ENCODE assay signal across 8 cellular contexts in the genomic region with DNA sequence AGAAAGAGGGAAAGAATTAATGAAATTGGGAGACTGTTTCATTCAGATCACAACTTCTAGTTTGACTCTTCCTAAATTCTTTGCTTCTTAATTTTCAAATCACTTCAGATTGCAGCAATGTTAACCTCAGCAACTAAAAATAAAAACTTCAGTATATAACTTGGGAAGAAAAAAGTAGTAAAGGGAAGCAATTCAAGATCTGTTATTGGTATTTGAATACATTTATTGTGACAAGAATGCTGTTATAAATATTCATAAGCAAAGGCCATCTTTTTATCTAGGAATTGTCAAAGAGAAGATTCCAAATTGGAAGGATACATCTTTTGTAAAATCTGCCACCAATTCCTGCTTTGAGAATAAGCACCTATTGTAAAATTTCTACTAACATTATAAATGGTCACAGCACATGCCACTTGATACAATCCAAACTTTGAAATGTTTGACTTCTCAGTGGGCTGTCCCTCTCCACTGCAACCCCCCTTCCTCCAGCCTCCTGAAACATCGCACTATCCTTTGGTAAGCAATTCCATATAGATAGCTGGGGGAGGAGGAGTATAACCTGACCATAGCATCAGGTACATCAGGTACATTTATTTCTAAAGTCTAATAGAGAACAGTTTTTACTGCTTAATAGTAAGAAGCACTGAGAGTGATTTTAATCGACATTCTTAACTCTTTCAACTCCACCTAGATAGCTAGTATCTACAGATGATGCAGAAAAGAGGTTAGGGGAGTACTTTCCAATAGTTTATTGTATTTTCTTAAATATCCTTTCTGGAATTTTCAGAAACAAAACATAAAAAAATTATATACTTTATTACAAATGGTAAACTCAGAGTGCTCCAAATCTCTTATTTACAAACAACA. TPM values are rescaled to one million over a fixed set of nuclear protein-coding genes. Genes with fewer than 3 reads are reported as not detected.
DNase-seq lines count a peak whose midpoint lies in the region; ATAC-seq and TF ChIP-seq lines count a peak whose summit lies in the region.

No MANE protein-coding gene starts in this region.

- TF ChIP-seq RAD21 in SK-N-SH (IDR thresholded peaks at IDR 0.05; ENCODE audit: low read length): no peak

- peaks cover 10% of the 10 kb centered on the region for H3K36me3 Mint-ChIP-seq in activated CD4-positive, alpha-beta T cell treated with anti-CD3 and anti-CD28 coated beads, Interleukin-2, amount 10 ng/mL, durations not matched to agents 7 days and 5 days (ENCODE audit: low read depth)

- DNase-seq in activated CD4-positive, alpha-beta T cell treated with anti-CD3 and anti-CD28 coated beads, Interleukin-2, amount 10 ng/mL, durations not matched to agents 7 days and 5 days: no peak
- no peak for DNase-seq in activated CD4-positive, alpha-beta T cell treated with anti-CD3 and anti-CD28 coated beads, Interleukin-2, amount 50 U/mL, for 48 hours
- DNase-seq in SK-N-SH (no peak), esophagus squamous epithelium (lab: John Stamatoyannopoulos, UW) (no peak), pons (ENCODE audit: low spot score) (peak; percentile 51), COR-L47 (lab: John Stamatoyannopoulos, UW) (no peak), mesenteric fat pad (ENCODE audit: low spot score) (no peak)

- peak overlapping the region; percentile 99 for H3K9ac ChIP-seq in SK-N-SH

- 38% methylated on average over 2 of the region's 2 CpGs for WGBS in SK-N-SH (ENCODE audit: low lambda C conversion rate)
- WGBS in esophagus squamous epithelium, 2 donors: 24 to 41% methylated on average over 2 of the region's 2 CpGs

- intact Hi-C loops in esophagus squamous epithelium (cut with DNase I): loop anchor here (10.0 kb wide), 4 partner anchors 114 to 924 kb away; a partner anchor contains a TSS

- H3K4me2 ChIP-seq in SK-N-SH: peak overlapping the region; percentile 85

- H3K4me1 Mint-ChIP-seq in activated CD4-positive, alpha-beta T cell treated with anti-CD3 and anti-CD28 coated beads, Interleukin-2, amount 10 ng/mL, durations not matched to agents 7 days and 5 days: peaks cover 23% of the 10 kb centered on the region

- H3K27me3 Mint-ChIP-seq in activated CD4-positive, alpha-beta T cell treated with anti-CD3 and anti-CD28 coated beads, Interleukin-2, amount 10 ng/mL, durations not matched to agents 7 days and 5 days: peaks cover 14% of the 10 kb centered on the region

- H3K9me3 ChIP-seq in SK-N-SH (no peaks in the 10 kb centered on the region), esophagus squamous epithelium (no peaks in the 10 kb centered on the region)

- TF ChIP-seq POLR2A in esophagus squamous epithelium (IDR thresholded peaks at IDR 0.05): peak in 1 of 4 donors; percentile 20

- no peak overlapping the region for H3K27ac Mint-ChIP-seq in activated CD4-positive, alpha-beta T cell treated with anti-CD3 and anti-CD28 coated beads, Interleukin-2, amount 10 ng/mL, durations not matched to agents 7 days and 5 days

- TF ChIP-seq CTCF in SK-N-SH (IDR thresholded peaks at IDR 0.05) (no peak), esophagus squamous epithelium (IDR thresholded peaks at IDR 0.05) (no peak)

- no peaks in the 10 kb centered on the region for H3K9me2 ChIP-seq in SK-N-SH

- H3K4me3 ChIP-seq in SK-N-SH (ENCODE audit: low read depth in 2 of 2, low read length in 1 of 2) (peak overlapping the region; percentile 86 to 89; a peak in 3 of 4 replicates), esophagus squamous epithelium (peak overlapping the region; percentile 84 to 92 (median 86))

- no peak for TF ChIP-seq EP300 in SK-N-SH (IDR thresholded peaks at IDR 0.05; ENCODE audit: borderline replicate concordance in 1 of 2, low read depth in 1 of 2, low read length in 1 of 2)

- POLR2A ChIA-PET in activated CD4-positive, alpha-beta T cell treated with anti-CD3 and anti-CD28 coated beads, Interleukin-2, amount 10 ng/mL, durations not matched to agents 7 days and 5 days (lab: Charles Lee): no interaction called here
- POLR2A ChIA-PET in SK-N-SH (lab: Yijun Ruan, JAX): no interaction called here

- no peak overlapping the region for H2AFZ ChIP-seq in SK-N-SH (ENCODE audit: low read depth)

- CTCF ChIA-PET in activated CD4-positive, alpha-beta T cell treated with anti-CD3 and anti-CD28 coated beads, Interleukin-2, amount 10 ng/mL, durations not matched to agents 7 days and 5 days (lab: Charles Lee): interaction anchor here (0.6 to 3.0 kb wide), 3 partner anchors 8 to 514 kb away, joined by 3 to 21 read pairs (median 4); no protein-coding TSS in a partner anchor
- CTCF ChIA-PET in SK-N-SH (lab: Yijun Ruan, JAX): interaction anchor here (0.6 to 4.7 kb wide), 13 partner anchors 12 to 937 kb away, joined by 3 to 31 read pairs (median 3); no protein-coding TSS in a partner anchor

- H3K27me3 ChIP-seq in SK-N-SH (ENCODE audit: insufficient read depth): no peaks in the 10 kb centered on the region
- H3K27me3 ChIP-seq in esophagus squamous epithelium: no peaks in the 10 kb centered on the region

- H3K9me3 Mint-ChIP-seq in activated CD4-positive, alpha-beta T cell treated with anti-CD3 and anti-CD28 coated beads, Interleukin-2, amount 10 ng/mL, durations not matched to agents 7 days and 5 days: no peaks in the 10 kb centered on the region

- peaks cover 43% of the 10 kb centered on the region for H3F3A ChIP-seq in SK-N-SH (replicated peaks; ENCODE audit: insufficient read depth)

- no peak for ATAC-seq in HG02623 (IDR thresholded peaks at IDR 0.05; ENCODE audit: unreplicated experiment)

- peak overlapping the region in 1 of 2 experiments; percentile 97; a peak in 2 of 4 replicates for H3K27ac ChIP-seq in SK-N-SH (ENCODE audit: low read depth in 2 of 2, low read length in 1 of 2)
- H3K27ac ChIP-seq in esophagus squamous epithelium: peak overlapping the region; percentile 96 to 100 (median 100)

- H3K4me1 ChIP-seq in SK-N-SH (ENCODE audit: control insufficient read depth in 1 of 2, insufficient read depth in 2 of 2, low read depth in 1 of 2, low read length in 1 of 2) (peaks cover under 1 to 24% of the 10 kb centered on the region in 2 experiments; a peak in 2 of 4 replicates), esophagus squamous epithelium (peaks cover 4 to 47% (median 6%) of the 10 kb centered on the region in 3 donors)

- H3K79me2 ChIP-seq in SK-N-SH (ENCODE audit: insufficient read depth): peaks cover 39% of the 10 kb centered on the region

- peak overlapping the region; percentile 89 for H3K4me3 Mint-ChIP-seq in activated CD4-positive, alpha-beta T cell treated with anti-CD3 and anti-CD28 coated beads, Interleukin-2, amount 10 ng/mL, durations not matched to agents 7 days and 5 days

- H3K36me3 ChIP-seq in SK-N-SH (replicated peaks in 1 of 2; ENCODE audit: control insufficient read depth in 1 of 2, insufficient read depth in 2 of 2, low read length in 1 of 2) (peaks cover 14 to 30% of the 10 kb centered on the region in 2 experiments), esophagus squamous epithelium (peaks cover 0 to 10% (median 0%) of the 10 kb centered on the region in 3 donors)

- peaks cover 44% of the 10 kb centered on the region for H4K20me1 ChIP-seq in SK-N-SH (ENCODE audit: insufficient read depth)

TF ChIP-seq in SK-N-SH, 30 proteins besides CTCF, POLR2A, EP300 and RAD21 (continues in another document):
- TF ChIP-seq MXI1 (IDR thresholded peaks at IDR 0.05; ENCODE audit: low read depth, low read length) (no peak), POLR2AphosphoS5 (IDR thresholded peaks at IDR 0.05; ENCODE audit: low read depth, low read length) (0 out of 2 replicates have a peak, but pooled peaks have one; percentile 62), FOXM1 (IDR thresholded peaks at IDR 0.05; ENCODE audit: low read depth) (no peak), GATA2 (CRISPR knock-in tag; IDR thresholded peaks at IDR 0.05) (no peak), EZH2phosphoT487 (IDR thresholded peaks at IDR 0.05; ENCODE audit: borderline replicate concordance, low read depth) (no peak), YY1 (IDR thresholded peaks at IDR 0.05; ENCODE audit: low read depth) (no peak)
- TF ChIP-seq, protein P1, sequence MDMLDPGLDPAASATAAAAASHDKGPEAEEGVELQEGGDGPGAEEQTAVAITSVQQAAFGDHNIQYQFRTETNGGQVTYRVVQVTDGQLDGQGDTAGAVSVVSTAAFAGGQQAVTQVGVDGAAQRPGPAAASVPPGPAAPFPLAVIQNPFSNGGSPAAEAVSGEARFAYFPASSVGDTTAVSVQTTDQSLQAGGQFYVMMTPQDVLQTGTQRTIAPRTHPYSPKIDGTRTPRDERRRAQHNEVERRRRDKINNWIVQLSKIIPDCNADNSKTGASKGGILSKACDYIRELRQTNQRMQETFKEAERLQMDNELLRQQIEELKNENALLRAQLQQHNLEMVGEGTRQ (IDR thresholded peaks at IDR 0.05; ENCODE audit: borderline replicate concordance, low read depth, low read length): no peak
- TF ChIP-seq, protein P2, sequence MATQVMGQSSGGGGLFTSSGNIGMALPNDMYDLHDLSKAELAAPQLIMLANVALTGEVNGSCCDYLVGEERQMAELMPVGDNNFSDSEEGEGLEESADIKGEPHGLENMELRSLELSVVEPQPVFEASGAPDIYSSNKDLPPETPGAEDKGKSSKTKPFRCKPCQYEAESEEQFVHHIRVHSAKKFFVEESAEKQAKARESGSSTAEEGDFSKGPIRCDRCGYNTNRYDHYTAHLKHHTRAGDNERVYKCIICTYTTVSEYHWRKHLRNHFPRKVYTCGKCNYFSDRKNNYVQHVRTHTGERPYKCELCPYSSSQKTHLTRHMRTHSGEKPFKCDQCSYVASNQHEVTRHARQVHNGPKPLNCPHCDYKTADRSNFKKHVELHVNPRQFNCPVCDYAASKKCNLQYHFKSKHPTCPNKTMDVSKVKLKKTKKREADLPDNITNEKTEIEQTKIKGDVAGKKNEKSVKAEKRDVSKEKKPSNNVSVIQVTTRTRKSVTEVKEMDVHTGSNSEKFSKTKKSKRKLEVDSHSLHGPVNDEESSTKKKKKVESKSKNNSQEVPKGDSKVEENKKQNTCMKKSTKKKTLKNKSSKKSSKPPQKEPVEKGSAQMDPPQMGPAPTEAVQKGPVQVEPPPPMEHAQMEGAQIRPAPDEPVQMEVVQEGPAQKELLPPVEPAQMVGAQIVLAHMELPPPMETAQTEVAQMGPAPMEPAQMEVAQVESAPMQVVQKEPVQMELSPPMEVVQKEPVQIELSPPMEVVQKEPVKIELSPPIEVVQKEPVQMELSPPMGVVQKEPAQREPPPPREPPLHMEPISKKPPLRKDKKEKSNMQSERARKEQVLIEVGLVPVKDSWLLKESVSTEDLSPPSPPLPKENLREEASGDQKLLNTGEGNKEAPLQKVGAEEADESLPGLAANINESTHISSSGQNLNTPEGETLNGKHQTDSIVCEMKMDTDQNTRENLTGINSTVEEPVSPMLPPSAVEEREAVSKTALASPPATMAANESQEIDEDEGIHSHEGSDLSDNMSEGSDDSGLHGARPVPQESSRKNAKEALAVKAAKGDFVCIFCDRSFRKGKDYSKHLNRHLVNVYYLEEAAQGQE (IDR thresholded peaks at IDR 0.05; ENCODE audit: low read depth, low read length): no peak

RNA-seq across cellular contexts. Expression of a gene that starts 3.0 kb away (rescaled TPM):
- total RNA-seq in activated CD4-positive, alpha-beta T cell treated with anti-CD3 and anti-CD28 coated beads, Interleukin-2, amount 10 ng/mL, durations not matched to agents 7 days and 5 days: 10 to 100 TPM; 30.1 to 35.6 TPM
- polyA plus RNA-seq in SK-N-SH (2012; rRNA removed): 54.6 and 66.5 TPM in 2 replicates
- polyA plus RNA-seq in SK-N-SH (2012; cell fraction: cytosol; rRNA removed): 34.2 and 46.9 TPM in 2 replicates
- polyA plus RNA-seq in SK-N-SH (2012; cell fraction: nucleus; rRNA removed): 83.5 and 100 TPM in 2 replicates
- total RNA-seq in esophagus squamous epithelium (100 to 1,000 TPM in 1 of 4 donors, 10 to 100 TPM in 3; 48.5 to 128 (median 66.1) TPM), mesenteric fat pad (298 TPM)
